10 cellular contexts compared by ENCODE assay signal in the genomic region with DNA sequence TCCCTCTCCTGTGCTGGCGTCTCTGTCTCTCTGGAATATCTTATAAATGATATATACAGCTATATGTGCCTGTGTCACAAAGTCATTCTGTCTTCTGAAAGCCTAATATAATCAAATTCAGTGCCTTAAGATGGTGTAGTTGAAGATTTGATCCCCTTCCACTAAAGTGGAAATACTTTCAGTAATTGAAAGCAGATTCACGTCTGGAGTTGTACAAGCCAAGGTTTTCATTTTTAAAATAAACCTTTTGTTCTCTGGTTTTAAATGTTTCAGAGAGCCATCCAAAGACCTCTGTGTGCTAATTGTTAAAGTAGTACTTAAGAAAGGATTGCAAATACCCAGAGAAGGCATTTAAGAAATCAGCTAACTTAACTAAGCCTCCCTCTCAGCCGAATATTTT.
DNase-seq lines count a peak whose midpoint lies in the region; ATAC-seq and TF ChIP-seq lines count a peak whose summit lies in the region.
"Had no signal": no experiment of that assay in that cellular context is flagged by ENCODE, and none has a peak within 500 bp of the region (broad histone marks: within the 10 kb centered on the region; RNA-seq: fewer than 3 reads in every experiment).

No MANE protein-coding gene starts in this region.

- peak overlapping the region; percentile 75 for H3K4me3 Mint-ChIP-seq in Calu3 (ENCODE audit: low read depth, unreplicated experiment)

- H3K27me3 ChIP-seq in SJCRH30, result no peaks in the 10 kb centered on the region
- H3K27me3 ChIP-seq in fibroblast of lung (ENCODE audit: control insufficient read depth, insufficient read depth, low read length), result peaks cover 7% of the 10 kb centered on the region
- peaks cover 0 to 5% (median 0%) of the 10 kb centered on the region in 3 donors for H3K27me3 ChIP-seq in psoas muscle (ENCODE audit: insufficient read depth in 3 of 3, low read length in 2 of 3)

- H2AFZ ChIP-seq in fibroblast of lung (ENCODE audit: low read length), result no peak overlapping the region

- no peaks in the 10 kb centered on the region for H3K9me3 Mint-ChIP-seq in Calu3 (ENCODE audit: low read depth, unreplicated experiment)

- peak overlapping the region; percentile 9 for H3K4me2 ChIP-seq in fibroblast of lung (ENCODE audit: extremely low read depth, insufficient read depth, low read length)

- DNase-seq in Calu3, result no peak
- DNase-seq in SJCRH30, result peak in 1 of 2 experiments; percentile 12
- DNase-seq in fibroblast of lung (ENCODE audit: low read depth in 2 of 2), result peak; percentile 23 to 26
- DNase-seq in psoas muscle, result no peak
- no peak for DNase-seq in DMS 273 treated with DMSO at 0.1 percent for 48 hours (lab: John Stamatoyannopoulos, UW)
- no peak for DNase-seq in SKM-1 treated with dmso at 0.1 percent for 144 hours (lab: John Stamatoyannopoulos, UW; ENCODE audit: unreplicated experiment)
- DNase-seq in D341Med (ENCODE audit: low spot score), result no peak
- DNase-seq in NCI-H2081 (lab: John Stamatoyannopoulos, UW), result no peak
- DNase-seq: activated CD8-positive, alpha-beta memory T cell treated with anti-CD3 and anti-CD28 coated beads for 24 hours; NCI-H446 treated with DMSO at 0.1 percent for 48 hours had no signal

- H3K4me1 ChIP-seq in SJCRH30, result no peaks in the 10 kb centered on the region; the same call in 1 of the 2 replicates
- H3K4me1 ChIP-seq in fibroblast of lung (ENCODE audit: control insufficient read depth, extremely low read depth, insufficient read depth, low read length), result no peaks in the 10 kb centered on the region
- H3K4me1 ChIP-seq in psoas muscle, result no peaks in the 10 kb centered on the region

- intact Hi-C loops in Calu3 (cut with micrococcal nuclease; ENCODE audit: unreplicated experiment), result no loop called here
- intact Hi-C loops in psoas muscle (cut with DNase I), result no loop called here

- 2 to 14% (median 4%) methylated on average over 3 of the region's 3 CpGs for WGBS in psoas muscle, 3 donors

- H3K36me3 ChIP-seq in SJCRH30 (no peaks in the 10 kb centered on the region), fibroblast of lung (ENCODE audit: control insufficient read depth, insufficient read depth, low read length) (no peaks in the 10 kb centered on the region), psoas muscle (ENCODE audit: insufficient read depth in 1 of 2, low read depth in 1 of 2) (no peaks in the 10 kb centered on the region)

- peak overlapping the region; percentile 58 for H3K27ac ChIP-seq in SJCRH30
- H3K27ac ChIP-seq in fibroblast of lung (ENCODE audit: insufficient read depth, low read length), result no peak overlapping the region
- peak overlapping the region; percentile 82 for H3K27ac ChIP-seq in psoas muscle

- H3K4me3 ChIP-seq in SJCRH30 (peak overlapping the region; percentile 79), fibroblast of lung (replicated peaks in 1 of 4; ENCODE audit: control extremely low read depth in 1 of 4, insufficient read depth in 1 of 4, low read depth in 3 of 4, low read length in 4 of 4) (peak overlapping the region in 2 of 4 experiments; percentile 64 to 94), psoas muscle (peak overlapping the region; percentile 82)

- H3K27ac Mint-ChIP-seq in Calu3 (ENCODE audit: unreplicated experiment), result no peak overlapping the region

- H3K27me3 Mint-ChIP-seq in Calu3 (ENCODE audit: unreplicated experiment), result peaks cover 14% of the 10 kb centered on the region

- no peaks in the 10 kb centered on the region for H3K79me2 ChIP-seq in fibroblast of lung (ENCODE audit: control insufficient read depth, insufficient read depth, low read length)

- ATAC-seq in psoas muscle, result no peak

- TF ChIP-seq CTCF in Calu3 (IDR thresholded peaks at IDR 0.05; ENCODE audit: unreplicated experiment) (no peak), fibroblast of lung (conservative IDR thresholded peaks at IDR 0.05 in 1 of 2, IDR thresholded peaks at IDR 0.05 in 1 of 2; ENCODE audit: low read depth in 1 of 2, low read length in 2 of 2) (no peak), psoas muscle (IDR thresholded peaks at IDR 0.05) (no peak)

- peaks cover 16% of the 10 kb centered on the region for H3K36me3 Mint-ChIP-seq in Calu3 (ENCODE audit: insufficient read depth, unreplicated experiment)

- no peaks in the 10 kb centered on the region for H3K9me3 ChIP-seq in SJCRH30 (replicated peaks)
- H3K9me3 ChIP-seq in fibroblast of lung (ENCODE audit: control insufficient read depth, insufficient read depth, low read depth, low read length), result no peaks in the 10 kb centered on the region
- H3K9me3 ChIP-seq in psoas muscle, result no peaks in the 10 kb centered on the region

- CTCF ChIA-PET in Calu3 (lab: Charles Lee), result interaction anchor here (0.5 kb wide), 1 partner anchor 172 kb away, joined by 4 read pairs; no protein-coding TSS in a partner anchor

- no TSS peak for BruUV-seq in Calu3 (replicated peaks; lab: Mats Ljungman, UMichigan)

- H3K9ac ChIP-seq in fibroblast of lung (ENCODE audit: insufficient read depth, low read length), result no peak overlapping the region

- H3K4me1 Mint-ChIP-seq in Calu3 (ENCODE audit: low read depth, unreplicated experiment), result peaks cover 13% of the 10 kb centered on the region

- H4K20me1 ChIP-seq in fibroblast of lung (ENCODE audit: control insufficient read depth, extremely low read depth, insufficient read depth, low read length), result no peaks in the 10 kb centered on the region

Comparison
In these comparisons a context has a peak if more than half of its experiments do, and no peak if none do; other contexts are left out.
1. DNase-seq: peak in fibroblast of lung (2 of 2); none in Calu3 (single experiment), psoas muscle (0 of 2), DMS 273 treated with DMSO at 0.1 percent for 48 hours (single experiment), SKM-1 treated with dmso at 0.1 percent for 144 hours (single experiment), D341Med (single experiment) and NCI-H2081 (0 of 2).